ENCODE assay signal across 9 cellular contexts in the genomic region with DNA sequence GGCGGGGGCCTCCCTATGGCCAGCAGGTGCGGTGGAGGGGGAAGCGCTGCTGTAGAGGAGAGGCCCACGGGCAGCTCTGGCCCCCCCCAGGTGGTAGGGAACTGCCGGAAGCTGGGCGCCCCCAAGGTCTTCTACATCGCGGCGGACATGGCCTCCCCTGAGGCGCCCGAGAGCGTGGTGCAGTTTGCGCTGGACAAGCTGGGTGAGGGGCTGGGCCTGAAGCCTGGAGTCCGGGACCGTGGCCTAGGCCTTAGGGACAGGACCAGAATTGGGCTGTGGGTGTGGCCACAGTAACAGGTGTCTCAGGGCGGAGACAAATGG. TPM values are rescaled to one million over a fixed set of nuclear protein-coding genes. Genes with fewer than 3 reads are reported as not detected.
DNase-seq lines count a peak whose midpoint lies in the region; ATAC-seq and TF ChIP-seq lines count a peak whose summit lies in the region.
"Had no signal": no experiment of that assay in that cellular context is flagged by ENCODE, and none has a peak within 500 bp of the region (broad histone marks: within the 10 kb centered on the region; RNA-seq: fewer than 3 reads in every experiment).

No MANE protein-coding gene starts in this region.

- no peaks in the 10 kb centered on the region for H3K27me3 ChIP-seq in colonic mucosa

- no peak for TF ChIP-seq CTCF in AG10803 (conservative IDR thresholded peaks at IDR 0.05; ENCODE audit: low read length)
- no peak for TF ChIP-seq CTCF in colonic mucosa (IDR thresholded peaks at IDR 0.05)

- no peaks in the 10 kb centered on the region for H3K36me3 Mint-ChIP-seq in IgD-negative memory B cell
- H3K36me3 Mint-ChIP-seq in naive thymus-derived CD8-positive, alpha-beta T cell, result peaks cover 0 to 6% (median 0%) of the 10 kb centered on the region in 3 donors

- ATAC-seq in naive thymus-derived CD8-positive, alpha-beta T cell, result peak in 1 of 2 donors; percentile 5
- ATAC-seq in GM21529 (IDR thresholded peaks at IDR 0.05; ENCODE audit: unreplicated experiment), result no peak

- H3K9me3 Mint-ChIP-seq in IgD-negative memory B cell, result no peaks in the 10 kb centered on the region
- no peaks in the 10 kb centered on the region for H3K9me3 Mint-ChIP-seq in naive thymus-derived CD8-positive, alpha-beta T cell

- no peaks in the 10 kb centered on the region for H3K36me3 ChIP-seq in colonic mucosa

- H3K27ac ChIP-seq in colonic mucosa, result peak overlapping the region; percentile 75

- H3K9me3 ChIP-seq in colonic mucosa, result no peaks in the 10 kb centered on the region

- intact Hi-C loops in colonic mucosa (cut with DNase I), result no loop called here

- H3K4me3 Mint-ChIP-seq in IgD-negative memory B cell, result peak overlapping the region; percentile 77 to 96 (median 89)
- H3K4me3 Mint-ChIP-seq in naive thymus-derived CD8-positive, alpha-beta T cell, result peak overlapping the region; percentile 80 to 91 (median 86)

- H3K4me3 ChIP-seq in AG10803 (ENCODE audit: low read length) (peak overlapping the region; percentile 59), colonic mucosa (peak overlapping the region; percentile 57)

- DNase-seq in AG10803 (ENCODE audit: low read depth) (no peak), colonic mucosa (no peak), pons (ENCODE audit: low spot score) (no peak), NCI-H2227 (lab: John Stamatoyannopoulos, UW; ENCODE audit: unreplicated experiment) (no peak)
- no peak for DNase-seq in naive thymus-derived CD8-positive, alpha-beta T cell
- no peak for DNase-seq in activated effector memory CD4-positive, alpha-beta T cell treated with Interleukin-2 at 50 U/mL for 16 hours

- H3K4me1 ChIP-seq in colonic mucosa, result no peaks in the 10 kb centered on the region

- H3K27me3 Mint-ChIP-seq in IgD-negative memory B cell, result no peaks in the 10 kb centered on the region
- no peaks in the 10 kb centered on the region for H3K27me3 Mint-ChIP-seq in naive thymus-derived CD8-positive, alpha-beta T cell

- H3K27ac Mint-ChIP-seq in IgD-negative memory B cell, result peak overlapping the region; percentile 89 to 90 (median 90)
- H3K27ac Mint-ChIP-seq in naive thymus-derived CD8-positive, alpha-beta T cell, result peak overlapping the region; percentile 19 to 95 (median 91)

- H3K9ac ChIP-seq in colonic mucosa (ENCODE audit: low read depth in 2 of 2, low read length in 2 of 2), result peak overlapping the region; percentile 30 to 34

- POLR2A ChIA-PET in naive thymus-derived CD8-positive, alpha-beta T cell (lab: Charles Lee), result interaction anchor here (0.6 to 2.5 kb wide), 8 partner anchors 16 to 1697 kb away, joined by 3 to 40 read pairs (median 5); partner anchors contain the start of genes CATSPERD, DUS3L, LONP1 and NDUFA11

- peaks cover 16 to 20% (median 18%) of the 10 kb centered on the region in 3 donors for H3K4me1 Mint-ChIP-seq in IgD-negative memory B cell
- peaks cover 26 to 40% (median 37%) of the 10 kb centered on the region in 4 donors for H3K4me1 Mint-ChIP-seq in naive thymus-derived CD8-positive, alpha-beta T cell

RNA-seq across cellular contexts. Expression of gene RPL36, which starts 3.8 kb away (rescaled TPM):
- 2,640 TPM for polyA plus RNA-seq in IgD-negative memory B cell
- total RNA-seq in colonic mucosa, result 100 to 1,000 TPM; 844 to 976 TPM
- total RNA-seq in naive thymus-derived CD8-positive, alpha-beta T cell, result 1,000 to 10,000 TPM; 1,442 to 1,445 TPM
- polyA plus RNA-seq in naive thymus-derived CD8-positive, alpha-beta T cell, result 1,000 to 10,000 TPM; 2,357 to 2,883 (median 2,631) TPM

RNA-seq across cellular contexts. Expression of gene HSD11B1L, which starts 5.5 kb away (rescaled TPM):
- polyA plus RNA-seq in IgD-negative memory B cell, result 2.1 TPM
- total RNA-seq in colonic mucosa, result 1 to 10 TPM; 3.2 to 3.4 TPM
- total RNA-seq in naive thymus-derived CD8-positive, alpha-beta T cell, result 1 to 10 TPM; 2.8 to 4.1 TPM
- 1 to 10 TPM; 5.5 to 6.0 (median 5.7) TPM for polyA plus RNA-seq in naive thymus-derived CD8-positive, alpha-beta T cell

RNA-seq across cellular contexts. Expression of gene MICOS13, which starts 6.0 kb away (rescaled TPM):
- 107 TPM for polyA plus RNA-seq in IgD-negative memory B cell
- total RNA-seq in colonic mucosa, result 10 to 100 TPM; 56.0 to 88.0 TPM
- 10 to 100 TPM; 40.1 to 40.6 TPM for total RNA-seq in naive thymus-derived CD8-positive, alpha-beta T cell
- 100 to 1,000 TPM in 2 of 3 donors, 10 to 100 TPM in 1; 95.5 to 110 (median 102) TPM for polyA plus RNA-seq in naive thymus-derived CD8-positive, alpha-beta T cell

RNA-seq across cellular contexts. Expression of gene LONP1, which starts 33.7 kb away (rescaled TPM):
- polyA plus RNA-seq in IgD-negative memory B cell, result 38.5 TPM
- total RNA-seq in colonic mucosa, result 100 to 1,000 TPM in 1 of 2 donors, 10 to 100 TPM in 1; 64.3 to 133 TPM
- 10 to 100 TPM; 74.3 to 75.3 TPM for total RNA-seq in naive thymus-derived CD8-positive, alpha-beta T cell
- polyA plus RNA-seq in naive thymus-derived CD8-positive, alpha-beta T cell, result 10 to 100 TPM; 19.9 to 45.5 (median 21.6) TPM

RNA-seq across cellular contexts. Expression of gene CATSPERD, which starts 34.2 kb away (rescaled TPM):
- not detected for polyA plus RNA-seq in IgD-negative memory B cell
- total RNA-seq in colonic mucosa, result not detected
- total RNA-seq in naive thymus-derived CD8-positive, alpha-beta T cell, result not detected
- polyA plus RNA-seq in naive thymus-derived CD8-positive, alpha-beta T cell, result not detected
- total RNA-seq: NCI-H460 had no signal
